ENCODE assay signal across 32 cellular contexts in genomic region chr22:20645954-20646353, GRCh38.
"Had no signal": no experiment of that assay in that cellular context is flagged by ENCODE, and none has a peak within 500 bp of the region (broad histone marks: within the 10 kb centered on the region; RNA-seq: fewer than 3 reads in every experiment).

No MANE protein-coding gene starts in this region.

- H3K36me3 Mint-ChIP-seq: activated CD8-positive, alpha-beta memory T cell treated with anti-CD3 and anti-CD28 coated beads, Interleukin-2, amount 10 ng/mL, durations not matched to agents 7 days and 5 days; activated naive CD4-positive, alpha-beta T cell treated with anti-CD3 and anti-CD28 coated beads, Interleukin-2, amount 50 U/mL, for 72 hours had no signal

- H3K27me3 ChIP-seq: adrenal gland, body of pancreas, MG63, SJCRH30 had no signal

- H3K4me1 Mint-ChIP-seq: activated CD4-positive, alpha-beta memory T cell treated with anti-CD3 and anti-CD28 coated beads, Interleukin-2, amount 10 ng/mL, durations not matched to agents 7 days and 5 days; activated CD8-positive, alpha-beta memory T cell treated with anti-CD3 and anti-CD28 coated beads, Interleukin-2, amount 10 ng/mL, durations not matched to agents 7 days and 5 days; activated T-helper 17 cell treated with anti-CD3 and anti-CD28 coated beads, Interleukin-2, amount 50 U/mL, for 72 hours had no signal

- H3K4me1 ChIP-seq: adrenal gland, body of pancreas, SJCRH30 had no signal

- H3K27ac ChIP-seq: adrenal gland, body of pancreas, SJCRH30, SK-N-MC had no signal

- H3K36me3 ChIP-seq: adrenal gland, MG63, SJCRH30, WERI-Rb-1 had no signal

- H3K27me3 Mint-ChIP-seq: activated CD8-positive, alpha-beta memory T cell treated with anti-CD3 and anti-CD28 coated beads, Interleukin-2, amount 10 ng/mL, durations not matched to agents 7 days and 5 days; activated T-helper 17 cell treated with anti-CD3 and anti-CD28 coated beads, Interleukin-2, amount 50 U/mL, for 72 hours had no signal

- H3K9me3 Mint-ChIP-seq: activated CD4-positive, alpha-beta memory T cell treated with anti-CD3 and anti-CD28 coated beads, Interleukin-2, amount 10 ng/mL, durations not matched to agents 7 days and 5 days; activated naive CD4-positive, alpha-beta T cell treated with anti-CD3 and anti-CD28 coated beads for 36 hours; activated T-helper 17 cell treated with anti-CD3 and anti-CD28 coated beads, Interleukin-2, amount 50 U/mL, for 72 hours had no signal

- DNase-seq: activated CD4-positive, alpha-beta T cell treated with anti-CD3 and anti-CD28 coated beads for 1 hour; activated CD4-positive, alpha-beta T cell treated with anti-CD3 and anti-CD28 coated beads for 48 hours; activated CD4-positive, CD25-positive, alpha-beta regulatory T cell; activated CD8-positive, alpha-beta memory T cell treated with anti-CD3 and anti-CD28 coated beads, Interleukin-2, amount 50 U/mL, for 48 hours; activated gamma-delta T cell treated with Interleukin-2 at 50 U/mL for 16 hours; activated naive CD4-positive, alpha-beta T cell treated with anti-CD3 and anti-CD28 coated beads for 36 hours; activated T-cell treated with anti-CD3 and anti-CD28 coated beads, Interleukin-2, amount 50 U/mL, for 48 hours; body of pancreas; central memory CD4-positive, alpha-beta T cell; Kasumi-1; MG63; NCI-H1048; NCI-H1105 treated with DMSO at 0.1 percent for 48 hours; NCI-H1436; NCI-H1694; NCI-H1930; NCI-H2081 treated with DMSO at 0.1 percent for 48 hours; NCI-H226; NCI-H524 treated with DMSO at 0.1 percent for 48 hours; SHP77; SJCRH30; T1000; WERI-Rb-1 had no signal

- H3K9me3 ChIP-seq: adrenal gland, body of pancreas, MG63, SJCRH30 had no signal

- FAIRE-seq: astrocyte, bronchial epithelial cell had no signal

- ATAC-seq: activated CD8-positive, alpha-beta memory T cell treated with anti-CD3 and anti-CD28 coated beads, Interleukin-2, amount 10 ng/mL, durations not matched to agents 7 days and 5 days; activated naive CD4-positive, alpha-beta T cell treated with anti-CD3 and anti-CD28 coated beads, Interleukin-2, amount 50 U/mL, for 72 hours; activated T-helper 17 cell treated with anti-CD3 and anti-CD28 coated beads, Interleukin-2, amount 50 U/mL, for 72 hours; body of pancreas; Panc1 had no signal

- H3K4me3 ChIP-seq: adrenal gland, body of pancreas, MG63, SJCRH30, SK-N-MC had no signal

- H3K4me3 Mint-ChIP-seq: activated CD4-positive, alpha-beta memory T cell treated with anti-CD3 and anti-CD28 coated beads, Interleukin-2, amount 10 ng/mL, durations not matched to agents 7 days and 5 days; activated CD8-positive, alpha-beta memory T cell treated with anti-CD3 and anti-CD28 coated beads, Interleukin-2, amount 10 ng/mL, durations not matched to agents 7 days and 5 days; activated naive CD4-positive, alpha-beta T cell treated with anti-CD3 and anti-CD28 coated beads for 36 hours; activated T-helper 17 cell treated with anti-CD3 and anti-CD28 coated beads, Interleukin-2, amount 50 U/mL, for 72 hours had no signal

- H3K27ac Mint-ChIP-seq: activated CD4-positive, alpha-beta memory T cell treated with anti-CD3 and anti-CD28 coated beads, Interleukin-2, amount 10 ng/mL, durations not matched to agents 7 days and 5 days; activated CD8-positive, alpha-beta memory T cell treated with anti-CD3 and anti-CD28 coated beads, Interleukin-2, amount 10 ng/mL, durations not matched to agents 7 days and 5 days; activated naive CD4-positive, alpha-beta T cell treated with anti-CD3 and anti-CD28 coated beads for 36 hours; activated naive CD4-positive, alpha-beta T cell treated with anti-CD3 and anti-CD28 coated beads, Interleukin-2, amount 50 U/mL, for 72 hours; activated T-helper 17 cell treated with anti-CD3 and anti-CD28 coated beads, Interleukin-2, amount 50 U/mL, for 72 hours had no signal
